Comparison of ENCODE assay signal across 13 cellular contexts in the genomic region with DNA sequence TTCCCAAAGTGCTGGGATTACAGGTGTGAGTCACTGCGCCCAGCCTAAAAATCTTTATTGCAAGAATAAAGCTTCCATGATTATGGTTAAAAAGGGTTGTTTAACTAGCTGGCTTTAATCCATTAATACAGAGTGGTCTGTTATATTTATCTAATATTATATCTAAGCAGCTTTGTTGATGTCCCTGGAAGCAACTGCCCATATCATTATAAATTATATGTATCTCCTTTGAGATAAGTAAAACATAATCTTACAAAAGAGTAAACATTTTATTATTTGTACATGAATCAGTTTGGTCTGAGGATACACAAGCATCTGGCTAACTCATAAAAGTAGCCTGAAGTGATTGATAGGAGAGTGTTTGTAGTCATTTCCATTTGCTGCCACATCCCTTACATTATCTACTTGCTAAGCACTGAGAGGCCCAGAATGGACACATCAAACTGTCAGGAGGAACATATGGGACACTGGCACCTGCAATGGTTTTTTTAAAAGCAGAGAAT. TPM values are rescaled to one million over a fixed set of nuclear protein-coding genes. Genes with fewer than 3 reads are reported as not detected.
DNase-seq lines count a peak whose midpoint lies in the region; ATAC-seq, FAIRE-seq and TF ChIP-seq lines count a peak whose summit lies in the region.
"Had no signal": no experiment of that assay in that cellular context is flagged by ENCODE, and none has a peak within 500 bp of the region (broad histone marks: within the 10 kb centered on the region; RNA-seq: fewer than 3 reads in every experiment).

No MANE protein-coding gene starts in this region.

- H3K27me3 ChIP-seq in HepG2 (ENCODE audit: control insufficient read depth in 1 of 2, insufficient read depth in 2 of 2, low read length in 2 of 2), result no peaks in the 10 kb centered on the region
- no peaks in the 10 kb centered on the region for H3K27me3 ChIP-seq in HAP-1 (ENCODE audit: low read depth)

- no peak overlapping the region for H2AFZ ChIP-seq in HepG2 (ENCODE audit: low read length)

- H3K4me3 Mint-ChIP-seq in activated CD4-positive, alpha-beta T cell treated with anti-CD3 and anti-CD28 coated beads for 36 hours, result no peak overlapping the region
- H3K4me3 Mint-ChIP-seq: dendritic cell treated with granulocyte-macrophage colony-stimulating factor and Interleukin-4, amounts not matched to agents 40 ng/mL and 50 ng/mL, for 4 days had no signal

- no peak overlapping the region for H3K4me2 ChIP-seq in HepG2 (ENCODE audit: low read depth, low read length)

- no peak for TF ChIP-seq EP300 in HepG2 (IDR thresholded peaks at IDR 0.05; ENCODE audit: low read depth in 2 of 2, low read length in 2 of 2)
- no peak for TF ChIP-seq EP300 in HepG2 (CRISPR knock-in tag; IDR thresholded peaks at IDR 0.05; ENCODE audit: borderline replicate concordance)

- intact Hi-C loops in activated CD4-positive, alpha-beta T cell treated with anti-CD3 and anti-CD28 coated beads for 36 hours (cut with DNase I, micrococcal nuclease), result no loop called here
- intact Hi-C loops in HepG2 (cut with micrococcal nuclease; ENCODE audit: unreplicated experiment), result no loop called here
- intact Hi-C loops in posterior vena cava (cut with DNase I), result no loop called here

- no peak for FAIRE-seq in HepG2 (lab: Jason Lieb, UNC)

- H3K36me3 ChIP-seq in HepG2 (replicated peaks in 1 of 2; ENCODE audit: control insufficient read depth in 1 of 2, insufficient read depth in 2 of 2, low read length in 2 of 2) (peaks cover 7 to 17% of the 10 kb centered on the region in 2 experiments; a peak in 4 of 5 replicates), HAP-1 (replicated peaks) (peaks cover 24% of the 10 kb centered on the region)

- H3K9ac ChIP-seq in HepG2 (ENCODE audit: insufficient read depth, low read depth, low read length), result no peak overlapping the region

- H3K79me2 ChIP-seq in HepG2 (ENCODE audit: insufficient read depth, low read length), result no peaks in the 10 kb centered on the region

- H3K9me3 Mint-ChIP-seq in activated CD4-positive, alpha-beta T cell treated with anti-CD3 and anti-CD28 coated beads for 36 hours (ENCODE audit: low read depth), result no peaks in the 10 kb centered on the region
- H3K9me3 Mint-ChIP-seq: dendritic cell treated with granulocyte-macrophage colony-stimulating factor and Interleukin-4, amounts not matched to agents 40 ng/mL and 50 ng/mL, for 4 days had no signal

- no peak for TF ChIP-seq RAD21 in HepG2 (CRISPR knock-in tag; IDR thresholded peaks at IDR 0.05)

- CTCF ChIA-PET in activated CD4-positive, alpha-beta T cell treated with anti-CD3 and anti-CD28 coated beads for 36 hours (lab: Charles Lee), result interaction anchor here (0.9 to 2.0 kb wide), 2 partner anchors 14 to 300 kb away, joined by 6 read pairs; a partner anchor contains a TSS
- CTCF ChIA-PET in HepG2 (lab: Yijun Ruan, JAX; ENCODE audit: low intra/inter-chr PET ratio, low total read pairs), result no interaction called here

- DNase-seq in activated CD4-positive, alpha-beta T cell treated with anti-CD3 and anti-CD28 coated beads for 36 hours, result no peak
- DNase-seq in activated CD4-positive, alpha-beta T cell treated with anti-CD3 and anti-CD28 coated beads for 1 hour, result no peak
- DNase-seq in SW480 (ENCODE audit: low spot score), result peak; percentile 51
- DNase-seq in HepG2 (ENCODE audit: low spot score), result no peak
- no peak for DNase-seq in NCI-H1105 treated with DMSO at 0.1 percent for 48 hours (lab: John Stamatoyannopoulos, UW)
- no peak for DNase-seq in posterior vena cava (ENCODE audit: low spot score)
- no peak for DNase-seq in HAP-1 (ENCODE audit: low spot score in 2 of 2)
- DNase-seq: activated CD8-positive, alpha-beta memory T cell treated with anti-CD3 and anti-CD28 coated beads, Interleukin-2, amount 50 U/mL, for 48 hours; NCI-H226; posterior cingulate gyrus; T-helper 1 cell had no signal

- peaks cover 15% of the 10 kb centered on the region for H3K4me1 ChIP-seq in HepG2 (ENCODE audit: insufficient read depth, low read length)
- no peaks in the 10 kb centered on the region for H3K4me1 ChIP-seq in HAP-1

- BruUV-seq in HepG2 (replicated peaks; lab: Mats Ljungman, UMichigan), result no TSS peak

- no peak overlapping the region for H3K27ac ChIP-seq in HepG2 (ENCODE audit: extremely low read length, insufficient read depth, low read length)
- H3K27ac ChIP-seq in temporal lobe (ENCODE audit: low read depth, low read length), result peak overlapping the region; percentile 47

- peaks cover 35% of the 10 kb centered on the region for H3K36me3 Mint-ChIP-seq in activated CD4-positive, alpha-beta T cell treated with anti-CD3 and anti-CD28 coated beads for 36 hours (ENCODE audit: low read depth)

- 100% methylated on average over 1 of the region's 1 CpG for WGBS in HepG2 (ENCODE audit: low lambda C conversion rate)

- no peak for TF ChIP-seq POLR2A in HepG2 (IDR thresholded peaks at IDR 0.05; ENCODE audit: insufficient read depth in 1 of 2, low read depth in 2 of 2, low read length in 2 of 2)

- POLR2A ChIA-PET in activated CD4-positive, alpha-beta T cell treated with anti-CD3 and anti-CD28 coated beads for 36 hours (lab: Charles Lee), result no interaction called here
- POLR2A ChIA-PET in HepG2 (lab: Yijun Ruan, JAX), result no interaction called here

- ATAC-seq in activated CD4-positive, alpha-beta T cell treated with anti-CD3 and anti-CD28 coated beads for 36 hours, result peak; percentile 37
- ATAC-seq in HepG2, result no peak; the same call in 2 of the 3 replicates

- H3K27me3 Mint-ChIP-seq in activated CD4-positive, alpha-beta T cell treated with anti-CD3 and anti-CD28 coated beads for 36 hours, result no peaks in the 10 kb centered on the region
- H3K27me3 Mint-ChIP-seq: dendritic cell treated with granulocyte-macrophage colony-stimulating factor and Interleukin-4, amounts not matched to agents 40 ng/mL and 50 ng/mL, for 4 days had no signal

- H3K4me3 ChIP-seq in HepG2 (replicated peaks in 1 of 3; ENCODE audit: insufficient read depth in 1 of 3, low read depth in 2 of 3, low read length in 3 of 3) (no peak overlapping the region), HAP-1 (no peak overlapping the region)

- peaks cover 14% of the 10 kb centered on the region for H3K4me1 Mint-ChIP-seq in activated CD4-positive, alpha-beta T cell treated with anti-CD3 and anti-CD28 coated beads for 36 hours

- no peaks in the 10 kb centered on the region; the same call in 1 of the 2 replicates for H4K20me1 ChIP-seq in HepG2 (ENCODE audit: insufficient read depth, low read length)

- in situ Hi-C loops in HepG2 (cut with HindIII; ENCODE audit: extremely low pct_ligation_motif_present, low pct_unique_long_range_greater_than_20kb) (no loop called here), HAP-1 (cut with MboI; ENCODE audit: low sequenced_read_pairs) (no loop called here)

- TF ChIP-seq CTCF in HepG2 (CRISPR knock-in tag; IDR thresholded peaks at IDR 0.05), result no peak

- H3K27ac Mint-ChIP-seq in activated CD4-positive, alpha-beta T cell treated with anti-CD3 and anti-CD28 coated beads for 36 hours, result no peak overlapping the region
- H3K27ac Mint-ChIP-seq: dendritic cell treated with granulocyte-macrophage colony-stimulating factor and Interleukin-4, amounts not matched to agents 40 ng/mL and 50 ng/mL, for 4 days had no signal

- H3K9me3 ChIP-seq in HepG2 (ENCODE audit: low read length), result no peaks in the 10 kb centered on the region
- no peaks in the 10 kb centered on the region for H3K9me3 ChIP-seq in HAP-1

TF ChIP-seq in HepG2, 621 proteins besides CTCF, POLR2A, EP300 and RAD21:
- TF ChIP-seq LCORL (IDR thresholded peaks at IDR 0.05), result no peak
- 0 out of 2 replicates have a peak, but pooled peaks have one; percentile 5 for TF ChIP-seq LCORL (CRISPR knock-in tag; IDR thresholded peaks at IDR 0.05)
- no peak for TF ChIP-seq FOXA3 (CRISPR knock-in tag; IDR thresholded peaks at IDR 0.05)
- TF ChIP-seq ZNF878 (CRISPR knock-in tag; IDR thresholded peaks at IDR 0.05), result no peak
- TF ChIP-seq FLYWCH1 (CRISPR knock-in tag; IDR thresholded peaks at IDR 0.05), result no peak
- TF ChIP-seq SNAPC5 (CRISPR knock-in tag; IDR thresholded peaks at IDR 0.05; ENCODE audit: borderline replicate concordance), result no peak
- no peak for TF ChIP-seq TEAD2 (CRISPR knock-in tag; IDR thresholded peaks at IDR 0.05)
- no peak for TF ChIP-seq ZKSCAN1 (IDR thresholded peaks at IDR 0.05; ENCODE audit: low read length)

RNA-seq across cellular contexts. Expression of gene TRAF3IP2, which starts 46.9 kb away (rescaled TPM):
- 10 to 100 TPM; 32.7 to 43.8 TPM for total RNA-seq in activated CD4-positive, alpha-beta T cell treated with anti-CD3 and anti-CD28 coated beads for 36 hours
- total RNA-seq in HepG2 (2016; rRNA removed; fragmentation: Illumina TruSeq; extraction: Trizol) (7.2 and 8.1 TPM in 2 replicates), temporal lobe (2.2 TPM), posterior vena cava (10 to 100 TPM; 21.1 to 44.9 TPM)
- 3.0 and 3.4 TPM in 2 replicates for total RNA-seq in HepG2 (2016; cell fraction: cytosol; rRNA removed; fragmentation: Illumina TruSeq; extraction: Trizol; ENCODE audit: low read depth)
- total RNA-seq in HepG2 (2016; cell fraction: insoluble cytoplasmic fraction; rRNA removed; fragmentation: Illumina TruSeq; extraction: Trizol), result 6.7 and 7.7 TPM in 2 replicates
- total RNA-seq in HepG2 (2016; cell fraction: membrane; rRNA removed; fragmentation: Illumina TruSeq; extraction: Trizol), result 8.2 and 8.7 TPM in 2 replicates
- total RNA-seq in HepG2 (2016; cell fraction: nucleus; rRNA removed; fragmentation: Illumina TruSeq; extraction: Trizol), result 4.9 and 7.7 TPM in 2 replicates
- polyA plus RNA-seq in HepG2 (2011; rRNA removed), result 6.7 and 9.0 TPM in 2 replicates
- 6.2 and 8.5 TPM in 2 replicates for polyA plus RNA-seq in HepG2 (2011; cell fraction: cytosol; rRNA removed)
- polyA plus RNA-seq in HepG2 (2011; cell fraction: nucleus; rRNA removed), result 3.9 and 4.2 TPM in 2 replicates
- 7.5 and 14.6 TPM in 2 replicates for polyA plus RNA-seq in HepG2 (2012)
- 2.9 and 3.1 TPM in 2 replicates for polyA plus RNA-seq in HepG2 (2016; cell fraction: cytosol; fragmentation: Illumina TruSeq; extraction: Trizol; ENCODE audit: low read depth)
- polyA plus RNA-seq in HepG2 (2016; cell fraction: insoluble cytoplasmic fraction; fragmentation: Illumina TruSeq; extraction: Trizol; ENCODE audit: low read depth), result 7.0 and 10.0 TPM in 2 replicates
- polyA plus RNA-seq in HepG2 (2016; cell fraction: membrane; fragmentation: Illumina TruSeq; extraction: Trizol; ENCODE audit: low read depth), result 5.9 and 7.5 TPM in 2 replicates
- 4.2 and 6.1 TPM in 2 replicates for polyA plus RNA-seq in HepG2 (2016; cell fraction: nucleus; fragmentation: Illumina TruSeq; extraction: Trizol; ENCODE audit: insufficient read depth, low read depth)
- 22.7 and 33.3 TPM in 2 replicates for polyA minus RNA-seq in HepG2 (2011; rRNA and poly(A)+ RNA removed; ENCODE audit: low replicate concordance)
- 5.7 and 6.9 TPM in 2 replicates for polyA minus RNA-seq in HepG2 (2011; cell fraction: cytosol; rRNA and poly(A)+ RNA removed)
- 5.8 TPM in 2 replicates for polyA minus RNA-seq in HepG2 (2011; cell fraction: nucleus; rRNA and poly(A)+ RNA removed)
